In the genomic region with DNA sequence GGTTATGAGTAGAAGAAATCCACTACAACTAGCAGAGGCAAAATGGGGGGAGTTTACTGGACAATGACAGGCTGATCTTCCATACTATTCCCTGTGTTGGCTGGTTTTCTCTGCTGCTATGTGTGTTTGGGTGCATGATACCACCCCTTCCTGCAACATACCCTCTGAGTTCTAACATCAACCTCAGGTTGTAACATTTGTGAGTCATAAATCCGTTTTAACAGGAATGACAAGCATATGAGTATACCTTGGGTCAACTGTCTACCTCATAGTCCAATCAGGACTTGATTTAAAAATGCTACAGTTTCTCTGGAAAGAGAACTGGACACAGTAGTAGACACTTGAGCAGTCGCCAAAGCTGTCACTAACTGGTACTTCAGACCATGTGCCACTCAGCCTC, we compare ENCODE assay signal across 20 cellular contexts.
DNase-seq lines count a peak whose midpoint lies in the region; ATAC-seq, FAIRE-seq and TF ChIP-seq lines count a peak whose summit lies in the region.
"Had no signal": no experiment of that assay in that cellular context is flagged by ENCODE, and none has a peak within 500 bp of the region (broad histone marks: within the 10 kb centered on the region; RNA-seq: fewer than 3 reads in every experiment).

No MANE protein-coding gene starts in this region.

- H3K4me3 ChIP-seq in bronchial epithelial cell (ENCODE audit: low read depth, low read length): no peak overlapping the region
- H3K4me3 ChIP-seq: GM12878, GM23248 had no signal

- no peak overlapping the region for H3K27ac ChIP-seq in RWPE1
- H3K27ac ChIP-seq: GM23248 had no signal

- no peaks in the 10 kb centered on the region for H3K27me3 Mint-ChIP-seq in natural killer cell treated with Interleukin-12 subunit alpha and Interleukin-12 subunit beta and Interleukin-15 and Interleukin-18, amount 100 ng/mL, for 72 hours
- H3K27me3 Mint-ChIP-seq in activated CD8-positive, alpha-beta memory T cell treated with anti-CD3 and anti-CD28 coated beads, Interleukin-2, amount 10 ng/mL, durations not matched to agents 7 days and 5 days: no peaks in the 10 kb centered on the region

- ATAC-seq in omental fat pad (ENCODE audit: low FRiP score): no peak
- ATAC-seq in natural killer cell treated with Interleukin-12 subunit alpha and Interleukin-12 subunit beta and Interleukin-15 and Interleukin-18, amount 100 ng/mL, for 72 hours: no peak
- no peak for ATAC-seq in activated CD8-positive, alpha-beta memory T cell treated with anti-CD3 and anti-CD28 coated beads, Interleukin-2, amount 10 ng/mL, durations not matched to agents 7 days and 5 days
- ATAC-seq: GM12878 had no signal

- H3K36me3 ChIP-seq in bronchial epithelial cell (ENCODE audit: control insufficient read depth, insufficient read depth, low read length): no peaks in the 10 kb centered on the region

- CTCF ChIA-PET in RWPE1 (lab: Yijun Ruan, JAX): interaction anchor here (0.6 kb wide), 1 partner anchor 589 kb away, joined by 3 read pairs; no protein-coding TSS in a partner anchor
- CTCF ChIA-PET in activated CD8-positive, alpha-beta memory T cell treated with anti-CD3 and anti-CD28 coated beads, Interleukin-2, amount 10 ng/mL, durations not matched to agents 7 days and 5 days (lab: Charles Lee): no interaction called here

- POLR2A ChIA-PET in RWPE1 (lab: Yijun Ruan, JAX; ENCODE audit: low non-redundant PET): no interaction called here

- no peaks in the 10 kb centered on the region for H3K4me1 Mint-ChIP-seq in natural killer cell treated with Interleukin-12 subunit alpha and Interleukin-12 subunit beta and Interleukin-15 and Interleukin-18, amount 100 ng/mL, for 72 hours (ENCODE audit: low read depth in 2 of 2)
- H3K4me1 Mint-ChIP-seq in activated CD8-positive, alpha-beta memory T cell treated with anti-CD3 and anti-CD28 coated beads, Interleukin-2, amount 10 ng/mL, durations not matched to agents 7 days and 5 days: no peaks in the 10 kb centered on the region
- H3K4me1 Mint-ChIP-seq: CD4-positive, alpha-beta memory T cell had no signal

- FAIRE-seq in bronchial epithelial cell (lab: Jason Lieb, UNC): no peak
- FAIRE-seq: GM12878, GM19239, H1 had no signal

- no peaks in the 10 kb centered on the region for H3K9me3 Mint-ChIP-seq in natural killer cell treated with Interleukin-12 subunit alpha and Interleukin-12 subunit beta and Interleukin-15 and Interleukin-18, amount 100 ng/mL, for 72 hours
- H3K9me3 Mint-ChIP-seq in activated CD8-positive, alpha-beta memory T cell treated with anti-CD3 and anti-CD28 coated beads, Interleukin-2, amount 10 ng/mL, durations not matched to agents 7 days and 5 days (ENCODE audit: low read depth): no peaks in the 10 kb centered on the region
- H3K9me3 Mint-ChIP-seq: CD4-positive, alpha-beta memory T cell had no signal

- TF ChIP-seq CTCF in RWPE1 (conservative IDR thresholded peaks at IDR 0.05; ENCODE audit: low read depth) (no peak), bronchial epithelial cell (IDR thresholded peaks at IDR 0.05; ENCODE audit: insufficient read depth, low read length, severe bottlenecking) (no peak), omental fat pad (IDR thresholded peaks at IDR 0.05) (no peak)

- DNase-seq in HT1080 (ENCODE audit: low read depth) (peak; percentile 66), RWPE1 (ENCODE audit: low spot score) (peak; percentile 9), bronchial epithelial cell (ENCODE audit: low read depth) (peak; percentile 87), kidney tubule cell (ENCODE audit: low spot score) (peak; percentile 8), omental fat pad (ENCODE audit: low spot score) (no peak)
- DNase-seq in natural killer cell treated with Interleukin-12 subunit alpha and Interleukin-12 subunit beta and Interleukin-15 and Interleukin-18, amount 100 ng/mL, for 72 hours (ENCODE audit: low spot score): no peak
- DNase-seq in activated CD4-positive, alpha-beta T cell treated with anti-CD3 and anti-CD28 coated beads for 4 hours: no peak
- no peak for DNase-seq in activated CD8-positive, alpha-beta memory T cell treated with anti-CD3 and anti-CD28 coated beads, Interleukin-2, amount 10 ng/mL, durations not matched to agents 7 days and 5 days
- DNase-seq: C1 segment of cervical spinal cord; CD4-positive, alpha-beta memory T cell; COR-L47; DMS153; DND-41; GDM1; GM23248; H7; HCEC 1CT had no signal

- no peaks in the 10 kb centered on the region for H3K36me3 Mint-ChIP-seq in natural killer cell treated with Interleukin-12 subunit alpha and Interleukin-12 subunit beta and Interleukin-15 and Interleukin-18, amount 100 ng/mL, for 72 hours
- H3K36me3 Mint-ChIP-seq in activated CD8-positive, alpha-beta memory T cell treated with anti-CD3 and anti-CD28 coated beads, Interleukin-2, amount 10 ng/mL, durations not matched to agents 7 days and 5 days: no peaks in the 10 kb centered on the region
- H3K36me3 Mint-ChIP-seq: CD4-positive, alpha-beta memory T cell had no signal

- H3K27me3 ChIP-seq in bronchial epithelial cell (ENCODE audit: control insufficient read depth, insufficient read depth, low read length): no peaks in the 10 kb centered on the region

- no peak overlapping the region for H3K27ac Mint-ChIP-seq in natural killer cell treated with Interleukin-12 subunit alpha and Interleukin-12 subunit beta and Interleukin-15 and Interleukin-18, amount 100 ng/mL, for 72 hours
- H3K27ac Mint-ChIP-seq in activated CD8-positive, alpha-beta memory T cell treated with anti-CD3 and anti-CD28 coated beads, Interleukin-2, amount 10 ng/mL, durations not matched to agents 7 days and 5 days: no peak overlapping the region
- H3K27ac Mint-ChIP-seq: CD4-positive, alpha-beta memory T cell had no signal

- no peak overlapping the region for H3K4me3 Mint-ChIP-seq in natural killer cell treated with Interleukin-12 subunit alpha and Interleukin-12 subunit beta and Interleukin-15 and Interleukin-18, amount 100 ng/mL, for 72 hours
- no peak overlapping the region for H3K4me3 Mint-ChIP-seq in activated CD8-positive, alpha-beta memory T cell treated with anti-CD3 and anti-CD28 coated beads, Interleukin-2, amount 10 ng/mL, durations not matched to agents 7 days and 5 days
- H3K4me3 Mint-ChIP-seq: CD4-positive, alpha-beta memory T cell had no signal

Comparison
In these comparisons a context has a peak if more than half of its experiments do, and no peak if none do; other contexts are left out.
1. DNase-seq: peak in HT1080 (single experiment), RWPE1 (single experiment), bronchial epithelial cell (single experiment) and kidney tubule cell (single experiment); none in omental fat pad (single experiment), natural killer cell treated with Interleukin-12 subunit alpha and Interleukin-12 subunit beta and Interleukin-15 and Interleukin-18, amount 100 ng/mL, for 72 hours (single experiment), activated CD4-positive, alpha-beta T cell treated with anti-CD3 and anti-CD28 coated beads for 4 hours (0 of 2) and activated CD8-positive, alpha-beta memory T cell treated with anti-CD3 and anti-CD28 coated beads, Interleukin-2, amount 10 ng/mL, durations not matched to agents 7 days and 5 days (single experiment).